20 cellular contexts compared by ENCODE assay signal in genomic region chr16:88320947-88321634, GRCh38.
DNase-seq lines count a peak whose midpoint lies in the region; ATAC-seq and TF ChIP-seq lines count a peak whose summit lies in the region.
"Had no signal": no experiment of that assay in that cellular context is flagged by ENCODE, and none has a peak within 500 bp of the region (broad histone marks: within the 10 kb centered on the region; RNA-seq: fewer than 3 reads in every experiment).

No MANE protein-coding gene starts in this region.

- no peaks in the 10 kb centered on the region for H3K9me3 Mint-ChIP-seq in stimulated activated naive CD8-positive, alpha-beta T cell treated with anti-CD3 and anti-CD28 coated beads, Interleukin-15, amount 100 ng/mL, for 72 hours
- H3K9me3 Mint-ChIP-seq: activated CD4-positive, alpha-beta memory T cell treated with anti-CD3 and anti-CD28 coated beads, Interleukin-2, amount 10 ng/mL, durations not matched to agents 7 days and 5 days; CD4-positive, alpha-beta T cell; memory B cell; stimulated activated naive CD8-positive, alpha-beta T cell treated with anti-CD3 and anti-CD28 coated beads, Interleukin-15, Interleukin-2, amounts not matched to agents 100 ng/mL and 50 ng/mL, for 24 hours had no signal

- no peaks in the 10 kb centered on the region for H4K20me1 ChIP-seq in OCI-LY7 (ENCODE audit: insufficient read depth, low read length)

- H3K9me2 ChIP-seq in OCI-LY7 (ENCODE audit: insufficient read depth, low read length) = no peaks in the 10 kb centered on the region

- no peak overlapping the region for H3K4me3 ChIP-seq in OCI-LY7 (ENCODE audit: low read depth, low read length, poor library complexity, severe bottlenecking)
- H3K4me3 ChIP-seq: psoas muscle, smooth muscle cell, upper lobe of left lung had no signal

- in situ Hi-C loops in GM13976 (cut with MboI; ENCODE audit: low sequenced_read_pairs, unreplicated experiment) = no loop called here

- no peaks in the 10 kb centered on the region for H3K79me2 ChIP-seq in OCI-LY7 (ENCODE audit: insufficient read depth, low read depth, low read length)

- no peak overlapping the region for H3K4me3 Mint-ChIP-seq in stimulated activated naive CD8-positive, alpha-beta T cell treated with anti-CD3 and anti-CD28 coated beads, Interleukin-15, amount 100 ng/mL, for 72 hours
- H3K4me3 Mint-ChIP-seq: activated CD4-positive, alpha-beta memory T cell treated with anti-CD3 and anti-CD28 coated beads, Interleukin-2, amount 10 ng/mL, durations not matched to agents 7 days and 5 days; CD4-positive, alpha-beta T cell; memory B cell; nephron; stimulated activated naive CD8-positive, alpha-beta T cell treated with anti-CD3 and anti-CD28 coated beads, Interleukin-15, Interleukin-2, amounts not matched to agents 100 ng/mL and 50 ng/mL, for 24 hours had no signal

- intact Hi-C loops in OCI-LY7 (cut with micrococcal nuclease; ENCODE audit: unreplicated experiment) = no loop called here

- no TSS peak for BruUV-seq in OCI-LY7 (replicated peaks; lab: Mats Ljungman, UMichigan)

- no peak overlapping the region for H3K4me2 ChIP-seq in OCI-LY7 (ENCODE audit: low read length)
- H3K4me2 ChIP-seq: smooth muscle cell had no signal

- no peak overlapping the region for H3K27ac Mint-ChIP-seq in stimulated activated naive CD8-positive, alpha-beta T cell treated with anti-CD3 and anti-CD28 coated beads, Interleukin-15, amount 100 ng/mL, for 72 hours
- H3K27ac Mint-ChIP-seq: activated CD4-positive, alpha-beta memory T cell treated with anti-CD3 and anti-CD28 coated beads, Interleukin-2, amount 10 ng/mL, durations not matched to agents 7 days and 5 days; CD4-positive, alpha-beta T cell; memory B cell; nephron; stimulated activated naive CD8-positive, alpha-beta T cell treated with anti-CD3 and anti-CD28 coated beads, Interleukin-15, Interleukin-2, amounts not matched to agents 100 ng/mL and 50 ng/mL, for 24 hours had no signal

- H3K27me3 Mint-ChIP-seq in stimulated activated naive CD8-positive, alpha-beta T cell treated with anti-CD3 and anti-CD28 coated beads, Interleukin-15, amount 100 ng/mL, for 72 hours = peaks cover 11% of the 10 kb centered on the region
- H3K27me3 Mint-ChIP-seq: activated CD4-positive, alpha-beta memory T cell treated with anti-CD3 and anti-CD28 coated beads, Interleukin-2, amount 10 ng/mL, durations not matched to agents 7 days and 5 days; stimulated activated naive CD8-positive, alpha-beta T cell treated with anti-CD3 and anti-CD28 coated beads, Interleukin-15, Interleukin-2, amounts not matched to agents 100 ng/mL and 50 ng/mL, for 24 hours had no signal

- peak; percentile 44 for DNase-seq in activated CD4-positive, alpha-beta T cell treated with anti-CD3 and anti-CD28 coated beads for 48 hours
- DNase-seq in activated CD4-positive, alpha-beta T cell treated with anti-CD3 and anti-CD28 coated beads for 1 hour = no peak
- peak; percentile 6 for DNase-seq in CD1c-positive myeloid dendritic cell (ENCODE audit: extremely low spot score)
- peak; percentile 30 for DNase-seq in OCI-LY7 (ENCODE audit: low spot score)
- DNase-seq in iris pigment epithelial cell (ENCODE audit: low read depth) = peak; percentile 21
- DNase-seq in stimulated activated naive CD8-positive, alpha-beta T cell treated with anti-CD3 and anti-CD28 coated beads, Interleukin-15, amount 100 ng/mL, for 72 hours = no peak
- no peak for DNase-seq in GM13976 (ENCODE audit: low spot score)
- DNase-seq: activated CD4-positive, alpha-beta memory T cell treated with anti-CD3 and anti-CD28 coated beads, Interleukin-2, amount 10 ng/mL, durations not matched to agents 7 days and 5 days; activated gamma-delta T cell treated with Interleukin-2 at 50 U/mL for 16 hours; effector memory CD4-positive, alpha-beta T cell; NCI-H2107; NCI-H69; psoas muscle; upper lobe of left lung had no signal

- H2AFZ ChIP-seq in OCI-LY7 (ENCODE audit: low read length) = no peak overlapping the region

- no peak overlapping the region for H3K27ac ChIP-seq in OCI-LY7 (ENCODE audit: low read depth, low read length, poor library complexity, severe bottlenecking)
- H3K27ac ChIP-seq: psoas muscle, upper lobe of left lung had no signal

- CTCF ChIA-PET in OCI-LY7 (lab: Charles Lee; ENCODE audit: unreplicated experiment) = no interaction called here

- no peaks in the 10 kb centered on the region for H3K9me3 ChIP-seq in OCI-LY7 (ENCODE audit: low read length)
- H3K9me3 ChIP-seq: psoas muscle, upper lobe of left lung had no signal

- no peak for ATAC-seq in stimulated activated naive CD8-positive, alpha-beta T cell treated with anti-CD3 and anti-CD28 coated beads, Interleukin-15, amount 100 ng/mL, for 72 hours
- no peak for ATAC-seq in HG02763 (IDR thresholded peaks at IDR 0.05; ENCODE audit: unreplicated experiment)
- ATAC-seq: psoas muscle had no signal

- no peaks in the 10 kb centered on the region for H3K36me3 ChIP-seq in OCI-LY7 (ENCODE audit: insufficient read depth, low read length)
- H3K36me3 ChIP-seq: upper lobe of left lung had no signal

- no peaks in the 10 kb centered on the region for H3K4me1 ChIP-seq in OCI-LY7 (ENCODE audit: insufficient read depth, low read length, poor library complexity, severe bottlenecking)
- H3K4me1 ChIP-seq: psoas muscle, upper lobe of left lung had no signal

- H3K4me1 Mint-ChIP-seq in stimulated activated naive CD8-positive, alpha-beta T cell treated with anti-CD3 and anti-CD28 coated beads, Interleukin-15, amount 100 ng/mL, for 72 hours = no peaks in the 10 kb centered on the region
- H3K4me1 Mint-ChIP-seq: activated CD4-positive, alpha-beta memory T cell treated with anti-CD3 and anti-CD28 coated beads, Interleukin-2, amount 10 ng/mL, durations not matched to agents 7 days and 5 days; memory B cell had no signal

- POLR2A ChIA-PET in OCI-LY7 (lab: Charles Lee) = no interaction called here

- TF ChIP-seq CTCF in OCI-LY7 (conservative IDR thresholded peaks at IDR 0.05; ENCODE audit: low read length) (no peak), GM13976 (IDR thresholded peaks at IDR 0.05; ENCODE audit: borderline replicate concordance, control extremely low read depth, extremely low read depth, insufficient read depth, missing control alignments) (no peak)

Comparison
In these comparisons a context has a peak if more than half of its experiments do, and no peak if none do; other contexts are left out.
1. DNase-seq: peak in activated CD4-positive, alpha-beta T cell treated with anti-CD3 and anti-CD28 coated beads for 48 hours (single experiment), CD1c-positive myeloid dendritic cell (single experiment), OCI-LY7 (single experiment) and iris pigment epithelial cell (single experiment); none in activated CD4-positive, alpha-beta T cell treated with anti-CD3 and anti-CD28 coated beads for 1 hour (single experiment), stimulated activated naive CD8-positive, alpha-beta T cell treated with anti-CD3 and anti-CD28 coated beads, Interleukin-15, amount 100 ng/mL, for 72 hours (0 of 2) and GM13976 (single experiment).